In genomic region chr19:843180-843835, GRCh38 we compare ENCODE assay signal across 10 cellular contexts. TPM values are rescaled to one million over a fixed set of nuclear protein-coding genes. Genes with fewer than 3 reads are reported as not detected.
A peak's percentile ranks its signal among the peaks of the same experiment; 100 is the strongest.
DNase-seq lines count a peak whose midpoint lies in the region; ATAC-seq and TF ChIP-seq lines count a peak whose summit lies in the region.
"Had no signal": no experiment of that assay in that cellular context is flagged by ENCODE, and none has a peak within 500 bp of the region (broad histone marks: within the 10 kb centered on the region; RNA-seq: fewer than 3 reads in every experiment).

No MANE protein-coding gene starts in this region.

- no peaks in the 10 kb centered on the region for H3K4me1 ChIP-seq in HUES64 (ENCODE audit: insufficient read depth, low read length)

- H3K9ac ChIP-seq in HUES64 (ENCODE audit: low read depth, low read length), result no peak overlapping the region

- peaks cover 46 to 58% (median 48%) of the 10 kb centered on the region in 3 donors for H3K27me3 Mint-ChIP-seq in CD14-positive monocyte (ENCODE audit: low read depth in 3 of 3)
- H3K27me3 Mint-ChIP-seq in dendritic cell treated with granulocyte-macrophage colony-stimulating factor and Interleukin-4, amounts not matched to agents 40 ng/mL and 50 ng/mL, for 4 days, result peaks cover 77% of the 10 kb centered on the region
- peaks cover 47% of the 10 kb centered on the region for H3K27me3 Mint-ChIP-seq in nephron (ENCODE audit: low read depth)

- H3K36me3 ChIP-seq in HUES64 (ENCODE audit: insufficient read depth, low read length), result no peaks in the 10 kb centered on the region
- H3K36me3 ChIP-seq: ascending aorta, HAP-1 had no signal

- H3K27ac Mint-ChIP-seq in CD14-positive monocyte (no peak overlapping the region), nephron (no peak overlapping the region)
- peak overlapping the region; percentile 42 for H3K27ac Mint-ChIP-seq in dendritic cell treated with granulocyte-macrophage colony-stimulating factor and Interleukin-4, amounts not matched to agents 40 ng/mL and 50 ng/mL, for 4 days

- peaks cover 0 to 5% of the 10 kb centered on the region in 2 donors for H3K36me3 Mint-ChIP-seq in CD14-positive monocyte
- no peaks in the 10 kb centered on the region for H3K36me3 Mint-ChIP-seq in dendritic cell treated with granulocyte-macrophage colony-stimulating factor and Interleukin-4, amounts not matched to agents 40 ng/mL and 50 ng/mL, for 4 days (ENCODE audit: low read depth)
- H3K36me3 Mint-ChIP-seq in nephron (ENCODE audit: low read depth), result no peaks in the 10 kb centered on the region

- H3K9me3 Mint-ChIP-seq in CD14-positive monocyte (peaks cover 0 to 9% (median 3%) of the 10 kb centered on the region in 7 donors), nephron (peaks cover 3% of the 10 kb centered on the region)
- H3K9me3 Mint-ChIP-seq in dendritic cell treated with granulocyte-macrophage colony-stimulating factor and Interleukin-4, amounts not matched to agents 40 ng/mL and 50 ng/mL, for 4 days, result no peaks in the 10 kb centered on the region

- peak; percentile 29 for TF ChIP-seq CTCF in CD14-positive monocyte (IDR thresholded peaks at IDR 0.05)
- TF ChIP-seq CTCF in nephron (IDR thresholded peaks at IDR 0.05; ENCODE audit: unreplicated experiment in 3 of 3), result no peak

- peaks cover 71% of the 10 kb centered on the region for H3K4me1 Mint-ChIP-seq in CD14-positive monocyte
- peaks cover 75% of the 10 kb centered on the region for H3K4me1 Mint-ChIP-seq in dendritic cell treated with granulocyte-macrophage colony-stimulating factor and Interleukin-4, amounts not matched to agents 40 ng/mL and 50 ng/mL, for 4 days (ENCODE audit: low read depth)
- peaks cover 5% of the 10 kb centered on the region for H3K4me1 Mint-ChIP-seq in nephron

- H3K4me3 Mint-ChIP-seq in CD14-positive monocyte (peak overlapping the region; percentile 45 to 74), nephron (peak overlapping the region in 2 of 3 experiments; percentile 41 to 53)
- peak overlapping the region; percentile 57 for H3K4me3 Mint-ChIP-seq in dendritic cell treated with granulocyte-macrophage colony-stimulating factor and Interleukin-4, amounts not matched to agents 40 ng/mL and 50 ng/mL, for 4 days

- no peaks in the 10 kb centered on the region for H3K9me3 ChIP-seq in HUES64 (ENCODE audit: insufficient read depth, low read depth, low read length)
- H3K9me3 ChIP-seq: ascending aorta, HAP-1 had no signal

- intact Hi-C loops in CD14-positive monocyte (cut with micrococcal nuclease), result no loop called here
- intact Hi-C loops in dendritic cell treated with granulocyte-macrophage colony-stimulating factor and Interleukin-4, amounts not matched to agents 40 ng/mL and 50 ng/mL, for 4 days (cut with micrococcal nuclease), result no loop called here

- no peak for DNase-seq in CD14-positive monocyte (ENCODE audit: low spot score)
- DNase-seq in DMS153 treated with DMSO at 0.1 percent for 48 hours (lab: John Stamatoyannopoulos, UW; ENCODE audit: unreplicated experiment), result no peak
- DNase-seq in stimulated activated naive CD4-positive, alpha-beta T cell treated with Interleukin-2 at 50 U/mL for 16 hours (lab: John Stamatoyannopoulos, UW), result no peak
- DNase-seq in germinal center (ENCODE audit: low spot score), result no peak

- H3K4me3 ChIP-seq in HUES64 (ENCODE audit: low read length), result peak overlapping the region; percentile 36

- WGBS in HUES64, result 7% methylated on average over 46 of the region's 46 CpGs

- ATAC-seq in HG02981 (IDR thresholded peaks at IDR 0.05; ENCODE audit: unreplicated experiment), result no peak

- H3K27me3 ChIP-seq in HUES64 (ENCODE audit: insufficient read depth, low read length), result peaks cover 23% of the 10 kb centered on the region

- H3K27ac ChIP-seq in HUES64 (ENCODE audit: low read depth, low read length), result no peak overlapping the region
- H3K27ac ChIP-seq: ascending aorta had no signal

RNA-seq across cellular contexts. Expression of gene PRTN3, which starts 2.5 kb away (rescaled TPM):
- polyA plus RNA-seq in CD14-positive monocyte, result not detected
- not detected for polyA plus RNA-seq in HUES64 (2013, experiment 1 of 2)
- not detected for polyA plus RNA-seq in HUES64 (2013, experiment 2 of 2)

RNA-seq across cellular contexts. Expression of gene ELANE, which starts 8.8 kb away (rescaled TPM):
- polyA plus RNA-seq in CD14-positive monocyte, result 1 to 10 TPM; 1.3 to 2.0 TPM
- not detected for polyA plus RNA-seq in HUES64 (2013, experiment 1 of 2)
- polyA plus RNA-seq in HUES64 (2013, experiment 2 of 2), result not detected

RNA-seq across cellular contexts. Expression of gene AZU1, which starts 15.7 kb away (rescaled TPM):
- 1 to 10 TPM; 2.7 to 4.3 TPM for polyA plus RNA-seq in CD14-positive monocyte
- polyA plus RNA-seq in HUES64 (2013, experiment 1 of 2), result 0.25 TPM
- polyA plus RNA-seq in HUES64 (2013, experiment 2 of 2), result not detected

RNA-seq across cellular contexts. Expression of gene CFD, which starts 16.2 kb away (rescaled TPM):
- polyA plus RNA-seq in CD14-positive monocyte, result 100 to 1,000 TPM; 654 to 862 TPM
- 0.35 TPM for polyA plus RNA-seq in HUES64 (2013, experiment 1 of 2)
- polyA plus RNA-seq in HUES64 (2013, experiment 2 of 2), result not detected

RNA-seq across cellular contexts. Expression of gene PLPPR3, which starts 21.6 kb away (rescaled TPM):
- polyA plus RNA-seq in CD14-positive monocyte, result not detected
- 34.9 TPM for polyA plus RNA-seq in HUES64 (2013, experiment 1 of 2)
- 47.1 TPM for polyA plus RNA-seq in HUES64 (2013, experiment 2 of 2)
